Comparison of ENCODE assay signal across 10 cellular contexts in the genomic region with DNA sequence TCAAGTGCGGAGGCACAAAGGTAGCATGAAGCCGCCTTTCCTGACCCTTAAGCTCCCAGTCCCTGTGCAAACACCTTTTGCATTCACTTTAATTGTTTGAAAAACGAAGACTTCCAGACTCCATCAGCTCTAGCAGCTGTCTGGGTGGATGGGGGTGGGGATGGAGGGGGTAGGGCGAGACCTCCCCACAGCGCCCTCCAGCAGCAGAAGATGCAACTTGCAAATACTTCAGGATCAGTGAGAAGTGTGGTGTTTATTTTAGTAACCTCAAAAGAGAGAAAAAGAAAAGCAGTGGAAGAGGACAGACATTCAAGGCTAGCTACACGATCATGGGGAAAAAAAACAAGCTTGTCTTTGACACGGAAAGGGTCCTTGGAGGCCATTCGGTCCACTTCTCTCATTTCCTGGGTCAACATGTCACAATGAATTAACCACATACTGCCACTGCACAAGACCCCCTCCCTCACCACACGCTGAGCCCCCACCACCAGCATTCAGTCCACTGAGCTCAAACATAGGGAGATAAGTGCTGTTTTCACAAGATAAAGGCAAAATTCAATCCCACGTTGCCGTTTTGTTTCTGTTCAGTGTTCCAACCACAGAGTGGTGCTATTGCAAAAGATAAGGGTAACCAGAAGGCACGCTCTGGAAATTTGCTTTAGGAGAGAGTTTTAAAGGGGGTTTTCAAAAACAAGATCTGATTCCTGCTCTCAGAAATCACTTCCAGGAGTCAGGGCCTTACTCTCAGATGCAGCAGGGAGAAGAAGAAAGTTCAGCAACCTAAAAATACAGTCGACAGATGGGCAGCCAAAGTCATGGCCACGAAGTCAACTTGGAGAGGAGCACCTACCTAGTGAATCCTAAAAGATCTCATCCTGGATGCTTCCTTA. TPM values are rescaled to one million over a fixed set of nuclear protein-coding genes. Genes with fewer than 3 reads are reported as not detected.
DNase-seq lines count a peak whose midpoint lies in the region; ATAC-seq and TF ChIP-seq lines count a peak whose summit lies in the region.
"Had no signal": no experiment of that assay in that cellular context is flagged by ENCODE, and none has a peak within 500 bp of the region (broad histone marks: within the 10 kb centered on the region; RNA-seq: fewer than 3 reads in every experiment).

No MANE protein-coding gene starts in this region.

- H3K36me3 ChIP-seq in RWPE2 (ENCODE audit: low read depth) = no peaks in the 10 kb centered on the region
- no peaks in the 10 kb centered on the region for H3K36me3 ChIP-seq in tibial nerve
- H3K36me3 ChIP-seq: BLaER1 had no signal

- ATAC-seq in RWPE2 (ENCODE audit: low read depth) = no peak
- ATAC-seq in GM18907 (IDR thresholded peaks at IDR 0.05; ENCODE audit: unreplicated experiment) = no peak
- ATAC-seq in HG03039 (IDR thresholded peaks at IDR 0.05; ENCODE audit: unreplicated experiment) = no peak

- no peak for TF ChIP-seq POLR2A in tibial nerve (IDR thresholded peaks at IDR 0.05)

- peaks cover 64% of the 10 kb centered on the region for H3K27me3 ChIP-seq in RWPE2 (ENCODE audit: insufficient read depth, poor library complexity, severe bottlenecking)
- peaks cover 0 to 57% of the 10 kb centered on the region in 2 donors for H3K27me3 ChIP-seq in tibial nerve

- TF ChIP-seq EP300 in tibial nerve (IDR thresholded peaks at IDR 0.05) = no peak

- no peaks in the 10 kb centered on the region for H3K4me1 ChIP-seq in RWPE2 (ENCODE audit: insufficient read depth, poor library complexity, severe bottlenecking)
- peaks cover 0 to 46% (median 5%) of the 10 kb centered on the region in 4 donors for H3K4me1 ChIP-seq in tibial nerve
- H3K4me1 ChIP-seq: BLaER1, parathyroid adenoma had no signal

- H3K4me3 ChIP-seq in RWPE2 (ENCODE audit: severe bottlenecking) (no peak overlapping the region), tibial nerve (no peak overlapping the region)
- H3K4me3 ChIP-seq: BLaER1 had no signal

- no peaks in the 10 kb centered on the region for H3K9me3 ChIP-seq in RWPE2 (ENCODE audit: severe bottlenecking)
- no peaks in the 10 kb centered on the region for H3K9me3 ChIP-seq in tibial nerve

- H3K27ac ChIP-seq in RWPE2 (ENCODE audit: poor library complexity, severe bottlenecking) (no peak overlapping the region), tibial nerve (no peak overlapping the region)
- H3K27ac ChIP-seq: BLaER1, parathyroid adenoma had no signal

- DNase-seq in NCI-H2227 (lab: John Stamatoyannopoulos, UW; ENCODE audit: unreplicated experiment) (peak; percentile 11), NCI-H2227 treated with DMSO at 0.1 percent for 48 hours (lab: John Stamatoyannopoulos, UW) (no peak), RWPE2 (ENCODE audit: low spot score) (no peak), hepatic stellate cell (ENCODE audit: low spot score) (peak; percentile 65), tibial nerve (ENCODE audit: low spot score in 2 of 2) (no peak), NCI-H510A treated with DMSO at 0.1 percent for 48 hours (lab: John Stamatoyannopoulos, UW) (no peak)

- peak; percentile 32 for TF ChIP-seq CTCF in RWPE2 (IDR thresholded peaks at IDR 0.05; ENCODE audit: poor library complexity, severe bottlenecking)
- TF ChIP-seq CTCF in tibial nerve (IDR thresholded peaks at IDR 0.05) = peak; percentile 17 to 61 (median 38)

- WGBS in tibial nerve, 2 donors = 16 to 18% methylated on average over 14 of the region's 14 CpGs

RNA-seq across cellular contexts. Expression of gene NTF3, which starts 3.3 kb away (rescaled TPM):
- total RNA-seq in tibial nerve = 1 to 10 TPM in 2 of 4 donors, not detected in 2; 1.2 to 5.3 TPM

Comparison
In these comparisons a context has a peak if more than half of its experiments do, and no peak if none do; other contexts are left out.
1. DNase-seq: peak in NCI-H2227 (single experiment) and hepatic stellate cell (single experiment); none in NCI-H2227 treated with DMSO at 0.1 percent for 48 hours (single experiment), RWPE2 (single experiment), tibial nerve (0 of 2) and NCI-H510A treated with DMSO at 0.1 percent for 48 hours (single experiment).